12 cellular contexts compared by ENCODE assay signal in the genomic region with DNA sequence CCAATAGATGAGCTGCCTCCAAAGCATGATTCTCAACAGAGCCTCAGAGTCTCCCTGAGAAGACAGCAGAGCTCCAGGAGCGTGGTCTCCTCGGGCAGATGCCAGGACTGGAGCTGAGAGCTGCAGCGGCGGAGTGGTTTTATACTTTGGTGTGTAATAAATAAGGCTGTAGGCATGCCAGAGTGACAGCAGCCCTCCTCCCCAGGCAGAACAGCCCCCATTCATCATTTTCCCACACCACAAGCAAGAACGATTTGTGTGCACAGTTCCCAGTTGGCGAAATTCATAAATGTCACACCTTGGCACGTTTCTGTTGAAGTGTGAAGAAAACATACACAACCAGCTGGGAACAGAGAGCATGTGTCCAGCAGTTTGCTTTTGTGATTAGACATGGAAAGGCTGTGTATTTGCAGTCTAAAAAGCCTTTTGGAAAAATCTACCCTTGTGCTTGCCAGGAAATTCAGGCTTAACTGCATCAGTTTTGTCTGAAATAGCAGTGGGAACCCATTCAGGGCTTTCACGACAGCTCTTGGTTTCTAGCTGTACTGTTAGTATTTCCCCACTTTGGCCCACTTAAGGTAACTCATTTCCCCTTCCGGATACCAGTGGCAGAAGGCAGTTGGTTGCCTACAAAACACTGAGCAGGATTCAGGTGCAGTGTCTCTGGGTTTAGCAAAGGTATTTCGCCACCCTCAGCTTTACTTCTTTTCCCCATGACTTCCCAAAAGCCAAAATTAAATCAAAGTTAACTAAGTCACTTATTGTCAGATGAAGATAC. TPM values are rescaled to one million over a fixed set of nuclear protein-coding genes. Genes with fewer than 3 reads are reported as not detected.
DNase-seq lines count a peak whose midpoint lies in the region; ATAC-seq and TF ChIP-seq lines count a peak whose summit lies in the region.
"Had no signal": no experiment of that assay in that cellular context is flagged by ENCODE, and none has a peak within 500 bp of the region (broad histone marks: within the 10 kb centered on the region; RNA-seq: fewer than 3 reads in every experiment).

A gene with protein sequence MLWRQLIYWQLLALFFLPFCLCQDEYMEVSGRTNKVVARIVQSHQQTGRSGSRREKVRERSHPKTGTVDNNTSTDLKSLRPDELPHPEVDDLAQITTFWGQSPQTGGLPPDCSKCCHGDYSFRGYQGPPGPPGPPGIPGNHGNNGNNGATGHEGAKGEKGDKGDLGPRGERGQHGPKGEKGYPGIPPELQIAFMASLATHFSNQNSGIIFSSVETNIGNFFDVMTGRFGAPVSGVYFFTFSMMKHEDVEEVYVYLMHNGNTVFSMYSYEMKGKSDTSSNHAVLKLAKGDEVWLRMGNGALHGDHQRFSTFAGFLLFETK (minus strand): TSS at position 115 of the 778 bp plus-strand sequence. CDS start 88 bp downstream, at position 27.

- intact Hi-C loops in natural killer cell (cut with micrococcal nuclease), result no loop called here

- peak within 1 kb of the TSS; percentile 8 to 69 for H3K27ac ChIP-seq in thoracic aorta
- H3K27ac ChIP-seq: cardiac muscle cell had no signal

- no peaks in the 10 kb centered on the region for H3K27me3 ChIP-seq in thoracic aorta (replicated peaks; ENCODE audit: insufficient read depth)
- H3K27me3 ChIP-seq: cardiac muscle cell, vagina had no signal

- TF ChIP-seq CTCF in endothelial cell (IDR thresholded peaks at IDR 0.05; ENCODE audit: unreplicated experiment) (no peak), natural killer cell (IDR thresholded peaks at IDR 0.05) (no peak), thoracic aorta (IDR thresholded peaks at IDR 0.05) (no peak)

- H3K36me3 ChIP-seq in thoracic aorta, result no peaks in the 10 kb centered on the region
- H3K36me3 ChIP-seq: cardiac muscle cell, vagina had no signal

- H3K27ac Mint-ChIP-seq in endothelial cell (ENCODE audit: unreplicated experiment) (peak within 1 kb of the TSS; percentile 77), natural killer cell (peak within 1 kb of the TSS; percentile 89 to 93)

- peak within 1 kb of the TSS; percentile 6 for H3K4me3 Mint-ChIP-seq in endothelial cell (ENCODE audit: unreplicated experiment)
- H3K4me3 Mint-ChIP-seq in natural killer cell, result peak within 1 kb of the TSS; percentile 80

- no peaks in the 10 kb centered on the region for H3K9me3 ChIP-seq in thoracic aorta
- H3K9me3 ChIP-seq: vagina had no signal

- peaks cover 37% of the 10 kb centered on the region for H3K4me1 Mint-ChIP-seq in endothelial cell (ENCODE audit: unreplicated experiment)
- peaks cover 70 to 76% of the 10 kb centered on the region in 2 donors for H3K4me1 Mint-ChIP-seq in natural killer cell

- H3K36me3 Mint-ChIP-seq in endothelial cell (ENCODE audit: low read depth, unreplicated experiment) (peaks cover 9% of the 10 kb centered on the region), natural killer cell (no peaks in the 10 kb centered on the region)

- H3K27me3 Mint-ChIP-seq in endothelial cell (ENCODE audit: unreplicated experiment) (no peaks in the 10 kb centered on the region), natural killer cell (ENCODE audit: low read depth in 2 of 2) (no peaks in the 10 kb centered on the region)

- H3K4me3 ChIP-seq in thoracic aorta, result peak within 1 kb of the TSS; percentile 21
- H3K4me3 ChIP-seq: cardiac muscle cell had no signal

- peak; percentile 35 for DNase-seq in NOMO-1 treated with dmso at 0.1 percent for 144 hours (lab: John Stamatoyannopoulos, UW; ENCODE audit: unreplicated experiment)
- DNase-seq in endothelial cell (ENCODE audit: low spot score), result no peak
- no peak for DNase-seq in natural killer cell
- no peak for DNase-seq in thoracic aorta (ENCODE audit: low spot score)
- no peak for DNase-seq in NCI-H1105 (lab: John Stamatoyannopoulos, UW)
- DNase-seq: NCI-H510A treated with DMSO at 0.1 percent for 48 hours; stimulated activated CD4-positive, alpha-beta T cell treated with anti-CD3 and anti-CD28 coated beads, Interleukin-4, amount 100 ng/mL, for 1 hour; T-helper 1 cell had no signal

- H3K9me3 Mint-ChIP-seq in endothelial cell (ENCODE audit: unreplicated experiment), result no peaks in the 10 kb centered on the region
- no peaks in the 10 kb centered on the region for H3K9me3 Mint-ChIP-seq in natural killer cell

- ATAC-seq in natural killer cell (peak; percentile 17 to 47 (median 45)), thoracic aorta (ENCODE audit: insufficient number of reproducible peaks, low FRiP score, low read depth) (no peak), HG03439 (IDR thresholded peaks at IDR 0.05; ENCODE audit: unreplicated experiment) (no peak), GM21786 (IDR thresholded peaks at IDR 0.05; ENCODE audit: unreplicated experiment) (no peak)

- peaks cover 12 to 35% of the 10 kb centered on the region in 2 donors for H3K4me1 ChIP-seq in thoracic aorta (ENCODE audit: control insufficient read depth in 1 of 2, low read depth in 2 of 2)

RNA-seq across cellular contexts. Expression of the gene that starts here (rescaled TPM):
- total RNA-seq in endothelial cell (ENCODE audit: unreplicated experiment) (2.1 TPM), natural killer cell (10 to 100 TPM; 10.5 to 11.4 (median 11.3) TPM), thoracic aorta (10 to 100 TPM in 1 of 2 donors, 1 to 10 TPM in 1; 4.3 to 11.6 TPM)

Comparison
In these comparisons a context has a peak if more than half of its experiments do, and no peak if none do; other contexts are left out.
1. ATAC-seq: peak in natural killer cell (3 of 3); none in thoracic aorta (single experiment), HG03439 (single experiment) and GM21786 (single experiment).